Comparison of ENCODE assay signal across 9 cellular contexts in the genomic region with DNA sequence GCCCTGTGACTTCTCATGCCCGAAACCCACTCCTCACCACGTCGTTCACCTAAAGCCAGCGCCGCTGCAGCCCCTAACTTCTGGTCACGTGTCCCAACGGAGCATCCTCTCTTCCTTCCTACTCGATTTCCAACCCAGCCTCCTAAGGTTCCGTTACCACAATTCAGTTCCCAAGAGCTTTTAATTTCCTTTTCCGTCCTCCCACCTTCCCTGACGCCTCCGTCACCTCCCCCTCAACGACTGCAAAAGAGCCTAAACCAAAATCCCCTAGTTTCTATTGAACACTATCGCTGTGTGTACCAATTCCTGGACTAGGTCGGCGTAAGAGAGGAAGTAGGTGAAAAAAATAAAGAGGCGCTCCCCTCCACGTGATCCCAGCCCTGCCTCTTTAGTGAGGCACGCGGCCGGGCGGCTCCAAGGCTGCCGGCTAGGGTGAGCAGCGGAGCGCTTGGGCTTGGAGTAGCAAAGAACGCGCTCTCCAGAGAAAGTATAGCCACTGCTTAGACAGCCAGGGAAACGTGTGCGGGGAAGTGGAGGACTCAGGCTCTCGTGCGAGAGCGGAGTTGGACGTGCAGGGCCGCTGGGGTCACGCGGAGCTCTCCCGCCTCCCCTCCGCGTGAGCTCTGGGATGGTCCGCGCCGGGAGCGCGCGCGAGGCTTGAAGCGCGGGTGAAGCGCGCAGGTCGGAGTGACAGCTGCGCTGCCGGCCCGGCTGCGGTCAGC.
DNase-seq lines count a peak whose midpoint lies in the region; ATAC-seq and FAIRE-seq lines count a peak whose summit lies in the region.
"Had no signal": no experiment of that assay in that cellular context is flagged by ENCODE, and none has a peak within 500 bp of the region (broad histone marks: within the 10 kb centered on the region; RNA-seq: fewer than 3 reads in every experiment).

A gene (plus strand): TSS at position 685 of the 722 bp plus-strand sequence.
A gene (minus strand): TSS at position 82 of the 722 bp plus-strand sequence. CDS start 1,189 bp downstream, outside the sequence.

- peak within 1 kb of the TSS; percentile 92 for H3K4me3 Mint-ChIP-seq in central memory CD8-positive, alpha-beta T cell

- no peaks in the 10 kb centered on the region for H3K9me3 Mint-ChIP-seq in central memory CD8-positive, alpha-beta T cell

- peaks cover 34% of the 10 kb centered on the region for H3K36me3 Mint-ChIP-seq in central memory CD8-positive, alpha-beta T cell (ENCODE audit: insufficient read depth)

- H3K27ac Mint-ChIP-seq in central memory CD8-positive, alpha-beta T cell (ENCODE audit: low read depth), result peak within 1 kb of the TSS; percentile 96

- ATAC-seq in GM19035 (IDR thresholded peaks at IDR 0.05; ENCODE audit: unreplicated experiment), result peak; percentile 94
- ATAC-seq in HG03342 (IDR thresholded peaks at IDR 0.05; ENCODE audit: unreplicated experiment), result peak; percentile 96
- ATAC-seq in activated CD4-positive, CD25-positive, alpha-beta regulatory T cell treated with anti-CD3 and anti-CD28 coated beads, Interleukin-2, amount 50 U/mL, for 24 hours, result peak; percentile 94
- peak; percentile 96 for ATAC-seq in central memory CD8-positive, alpha-beta T cell (replicated peaks; ENCODE audit: extremely low read depth, poor library complexity, severe bottlenecking)

- DNase-seq in AG20443 (ENCODE audit: low spot score), result peak; percentile 94
- peak; percentile 84 for DNase-seq in NCI-H345 treated with DMSO at 0.1 percent for 48 hours (lab: John Stamatoyannopoulos, UW; ENCODE audit: unreplicated experiment)
- DNase-seq in central memory CD8-positive, alpha-beta T cell (ENCODE audit: low spot score in 2 of 2), result peak; percentile 67 to 81
- DNase-seq in stimulated activated CD4-positive, alpha-beta T cell treated with anti-CD3 and anti-CD28 coated beads, Interleukin-12 subunit alpha, Interleukin-12 subunit beta, amount 100 ng/mL, for 4 hours, result peak; percentile 75

- peaks cover 24% of the 10 kb centered on the region for H3K4me1 Mint-ChIP-seq in central memory CD8-positive, alpha-beta T cell

- H3K27me3 Mint-ChIP-seq in central memory CD8-positive, alpha-beta T cell, result no peaks in the 10 kb centered on the region

- FAIRE-seq in islet of Langerhans (lab: Jason Lieb, UNC), result peak; percentile 60
- FAIRE-seq: colon had no signal

Comparison
In these comparisons a context has a peak if more than half of its experiments do, and no peak if none do; other contexts are left out.
1. Peak in every context shown above with its lines: DNase-seq and ATAC-seq.